ENCODE assay signal across 22 cellular contexts in the genomic region with DNA sequence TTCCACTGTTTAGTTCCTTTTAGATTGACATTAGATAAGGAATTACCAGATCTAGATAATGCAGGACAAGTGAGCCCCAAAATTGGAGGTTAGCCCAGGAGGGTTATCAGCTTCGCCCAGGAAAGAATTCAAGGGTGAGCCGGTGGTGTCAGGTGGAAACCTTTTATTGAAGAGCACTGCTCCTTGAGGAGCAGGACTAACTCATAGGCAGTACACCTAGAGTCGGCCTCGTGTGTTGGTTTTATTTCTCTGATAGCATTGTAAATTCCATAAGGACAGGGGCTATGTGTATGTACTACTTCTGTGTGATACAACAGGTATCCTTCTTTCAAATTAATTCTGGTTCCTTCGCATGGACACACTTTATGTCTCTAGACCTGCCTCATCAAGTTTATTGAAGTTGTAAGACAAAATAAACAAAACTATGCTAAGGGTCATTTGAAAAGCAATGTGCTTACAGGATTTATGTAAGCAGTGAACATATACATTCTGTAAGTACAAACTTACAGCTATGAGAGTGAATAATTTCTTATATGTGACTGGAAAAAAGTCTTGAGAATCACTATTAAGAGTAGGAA. TPM values are rescaled to one million over a fixed set of nuclear protein-coding genes. Genes with fewer than 3 reads are reported as not detected.
DNase-seq lines count a peak whose midpoint lies in the region; TF ChIP-seq lines count a peak whose summit lies in the region.
"Had no signal": no experiment of that assay in that cellular context is flagged by ENCODE, and none has a peak within 500 bp of the region (broad histone marks: within the 10 kb centered on the region; RNA-seq: fewer than 3 reads in every experiment).

No MANE protein-coding gene starts in this region.

- in situ Hi-C loops in transverse colon (cut with MboI; ENCODE audit: low pct_ligation_motif_present in 1 of 4, low pct_unique_long_range_greater_than_20kb in 1 of 4, low sequenced_read_pairs in 3 of 4): no loop called here

- no peak overlapping the region for H3K4ac ChIP-seq in mesendoderm (ENCODE audit: low read depth, low read length)

- H3K4me1 ChIP-seq in mesendoderm (ENCODE audit: control insufficient read depth, low read depth, low read length) (peaks cover 2% of the 10 kb centered on the region), transverse colon (peaks cover 0 to 8% (median 6%) of the 10 kb centered on the region in 4 donors)
- H3K4me1 ChIP-seq: SJSA1 had no signal

- no peak for TF ChIP-seq EP300 in transverse colon (IDR thresholded peaks at IDR 0.05; ENCODE audit: low read depth)

- H3K4me3 ChIP-seq in mesendoderm (ENCODE audit: low read length) (no peak overlapping the region), transverse colon (no peak overlapping the region)
- H3K4me3 ChIP-seq: PC-9, SJSA1 had no signal

- H3K23ac ChIP-seq in mesendoderm (ENCODE audit: low read length): no peak overlapping the region

- no peak overlapping the region for H3K18ac ChIP-seq in mesendoderm (ENCODE audit: low read length)

- H3K9ac ChIP-seq in mesendoderm (ENCODE audit: low read length): no peak overlapping the region
- H3K9ac ChIP-seq: KMS-11 had no signal

- TF ChIP-seq CTCF in chondrocyte (IDR thresholded peaks at IDR 0.05) (no peak), transverse colon (IDR thresholded peaks at IDR 0.05) (no peak)

- H3K27me3 ChIP-seq in mesendoderm (ENCODE audit: insufficient read depth, low read length, poor library complexity): no peaks in the 10 kb centered on the region
- H3K27me3 ChIP-seq in transverse colon: no peaks in the 10 kb centered on the region
- H3K27me3 ChIP-seq: SJSA1 had no signal

- H2BK5ac ChIP-seq in mesendoderm (ENCODE audit: low read length): no peak overlapping the region

- no peak for TF ChIP-seq POLR2A in transverse colon (IDR thresholded peaks at IDR 0.05)

- H3K4me3 Mint-ChIP-seq in chondrocyte (ENCODE audit: unreplicated experiment): no peak overlapping the region
- H3K4me3 Mint-ChIP-seq: CD4-positive, alpha-beta memory T cell; IgD-negative memory B cell had no signal

- no peaks in the 10 kb centered on the region for H3K9me3 Mint-ChIP-seq in chondrocyte (ENCODE audit: low read depth)
- H3K9me3 Mint-ChIP-seq: CD4-positive, alpha-beta memory T cell; IgD-negative memory B cell had no signal

- no CpG with 5 or more reads among the region's 5 CpGs for WGBS in mesendoderm (ENCODE audit: extremely low coverage, insufficient coverage, low lambda C conversion rate)
- 40 to 63% methylated on average over 5 of the region's 5 CpGs for WGBS in transverse colon (ENCODE audit: low coverage in 1 of 2), 2 donors

- H4K8ac ChIP-seq in mesendoderm (ENCODE audit: low read depth, low read length): no peak overlapping the region

- no peaks in the 10 kb centered on the region for H3K27me3 Mint-ChIP-seq in chondrocyte (ENCODE audit: low read depth)
- H3K27me3 Mint-ChIP-seq: CD4-positive, alpha-beta memory T cell; IgD-negative memory B cell had no signal

- intact Hi-C loops in transverse colon (cut with DNase I; ENCODE audit: low total_unique reads): no loop called here

- H3K9me3 ChIP-seq in transverse colon: no peaks in the 10 kb centered on the region
- H3K9me3 ChIP-seq: SJSA1 had no signal

- no peaks in the 10 kb centered on the region for H3K36me3 ChIP-seq in mesendoderm (ENCODE audit: control insufficient read depth, insufficient read depth, low read length)
- H3K36me3 ChIP-seq in transverse colon: peaks cover 0 to 39% (median 13%) of the 10 kb centered on the region in 4 donors

- H3K36me3 Mint-ChIP-seq in chondrocyte (ENCODE audit: low read depth): peaks cover 23% of the 10 kb centered on the region

- DNase-seq in NCI-H226 (peak; percentile 17), chondrocyte (ENCODE audit: low spot score) (no peak), mesendoderm (peak; percentile 9), transverse colon (peak; percentile 18), NCI-H2029 treated with DMSO at 0.1 percent for 48 hours (lab: John Stamatoyannopoulos, UW) (no peak), NCI-H2227 (lab: John Stamatoyannopoulos, UW; ENCODE audit: unreplicated experiment) (no peak)
- DNase-seq in NK-92 treated with Interleukin-12 subunit alpha and Interleukin-12 subunit beta, amount 100 ng/mL, for 24 hours (lab: John Stamatoyannopoulos, UW): no peak
- DNase-seq: C1 segment of cervical spinal cord; CD4-positive, alpha-beta memory T cell; COR-L47; DMS79; EL; GDM1; MM.1S; NCI-H2081; NCI-H345; NCI-H510A treated with DMSO at 0.1 percent for 48 hours; NCI-H748 treated with DMSO at 0.1 percent for 48 hours; PC-9 had no signal

- no peak overlapping the region for H4K5ac ChIP-seq in mesendoderm (ENCODE audit: low read length)

- H3K79me2 ChIP-seq in mesendoderm (ENCODE audit: control insufficient read depth, insufficient read depth, low read length): no peaks in the 10 kb centered on the region

- H3K4me1 Mint-ChIP-seq in chondrocyte (ENCODE audit: low read depth): no peaks in the 10 kb centered on the region
- H3K4me1 Mint-ChIP-seq: IgD-negative memory B cell had no signal

- no peak overlapping the region for H2BK120ac ChIP-seq in mesendoderm (ENCODE audit: low read depth, low read length)

- no peak overlapping the region for H3K4me2 ChIP-seq in mesendoderm (ENCODE audit: low read length)
- H3K4me2 ChIP-seq: KMS-11, PC-9 had no signal

- no peak overlapping the region for H2BK15ac ChIP-seq in mesendoderm (replicated peaks; ENCODE audit: low read depth)

- peak overlapping the region; percentile 1 for H3K27ac ChIP-seq in mesendoderm (ENCODE audit: low read depth, low read length)
- H3K27ac ChIP-seq in transverse colon: peak overlapping the region in 3 of 4 donors; percentile 22 to 41 (median 34)
- H3K27ac ChIP-seq: KMS-11, PC-9, SJSA1 had no signal

- H3K56ac ChIP-seq in mesendoderm (ENCODE audit: low read length): no peak overlapping the region

- no peak overlapping the region for H2AK5ac ChIP-seq in mesendoderm (ENCODE audit: low read length)

- H3K79me1 ChIP-seq in mesendoderm (ENCODE audit: low read length): no peaks in the 10 kb centered on the region

- peak overlapping the region; percentile 47 for H3K27ac Mint-ChIP-seq in chondrocyte (ENCODE audit: unreplicated experiment)
- H3K27ac Mint-ChIP-seq: IgD-negative memory B cell had no signal

RNA-seq across cellular contexts. Expression of a gene that starts 57.2 kb away (rescaled TPM):
- total RNA-seq in chondrocyte (40.3 to 41.0 TPM (median 40.9 TPM) in 3 replicates), transverse colon (100 to 1,000 TPM in 1 of 4 donors, 10 to 100 TPM in 3; 66.5 to 112 (median 82.1) TPM)
- 17.5 TPM for polyA plus RNA-seq in mesendoderm (2013, experiment 1 of 2)
- polyA plus RNA-seq in mesendoderm (2013, experiment 2 of 2): 18.0 TPM

Comparison
In these comparisons a context has a peak if more than half of its experiments do, and no peak if none do; other contexts are left out.
1. DNase-seq: peak in NCI-H226 (single experiment), mesendoderm (single experiment) and transverse colon (single experiment); none in chondrocyte (single experiment), NCI-H2029 treated with DMSO at 0.1 percent for 48 hours (single experiment), NCI-H2227 (single experiment) and NK-92 treated with Interleukin-12 subunit alpha and Interleukin-12 subunit beta, amount 100 ng/mL, for 24 hours (single experiment).